ENCODE assay signal across 12 cellular contexts in the genomic region with DNA sequence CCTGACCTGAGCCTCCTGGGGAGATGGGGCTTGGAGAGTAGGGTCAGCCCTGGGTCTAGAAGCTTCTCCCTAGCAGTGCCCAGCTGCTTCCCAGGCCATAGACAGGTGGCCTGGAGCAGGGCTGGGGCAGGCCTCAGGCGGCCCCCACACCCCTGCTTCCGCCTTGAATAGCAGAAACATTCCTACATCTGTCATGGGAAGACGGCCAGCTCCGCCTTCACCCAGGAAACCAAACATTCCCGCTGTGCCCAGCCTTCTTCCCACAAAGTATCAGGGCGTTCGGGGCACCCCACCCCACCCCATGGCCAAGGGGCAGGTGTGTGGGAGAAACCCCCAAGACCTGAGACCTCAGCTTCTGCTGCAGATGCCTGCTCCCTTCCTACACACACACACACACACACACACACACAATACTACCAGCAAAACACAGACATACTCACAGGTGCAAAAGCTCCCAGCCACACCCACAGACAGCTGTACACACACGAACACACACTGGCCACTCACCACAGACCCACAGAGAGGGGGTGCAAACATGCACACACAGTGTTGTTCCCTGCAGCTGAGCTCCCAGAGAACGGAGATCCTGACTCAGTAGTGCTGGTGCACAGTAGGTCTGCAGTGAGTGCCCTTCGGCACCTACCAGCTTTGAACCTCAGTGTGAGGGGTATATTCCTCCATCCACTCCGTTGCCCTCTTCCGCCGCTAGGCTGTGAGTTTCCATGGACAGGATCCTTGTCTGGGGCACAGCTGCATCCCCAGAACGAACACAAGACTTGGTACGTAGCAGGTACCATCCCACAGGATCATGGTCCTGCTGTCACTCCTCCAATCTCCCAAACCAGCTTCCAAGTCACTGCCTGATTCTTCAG. TPM values are rescaled to one million over a fixed set of nuclear protein-coding genes. Genes with fewer than 3 reads are reported as not detected.
A peak's percentile ranks its signal among the peaks of the same experiment; 100 is the strongest.
DNase-seq lines count a peak whose midpoint lies in the region; ATAC-seq, FAIRE-seq and TF ChIP-seq lines count a peak whose summit lies in the region.
"Had no signal": no experiment of that assay in that cellular context is flagged by ENCODE, and none has a peak within 500 bp of the region (broad histone marks: within the 10 kb centered on the region; RNA-seq: fewer than 3 reads in every experiment).

No MANE protein-coding gene starts in this region.

- H3K4me1 ChIP-seq in kidney (ENCODE audit: control insufficient read depth in 1 of 2, insufficient read depth in 1 of 2, low read depth in 1 of 2, low read length in 2 of 2) (no peaks in the 10 kb centered on the region), testis (no peaks in the 10 kb centered on the region), BE2C (no peaks in the 10 kb centered on the region)

- peak overlapping the region; percentile 62 to 84 for H3K27ac Mint-ChIP-seq in T-cell
- no peak overlapping the region for H3K27ac Mint-ChIP-seq in activated naive CD4-positive, alpha-beta T cell treated with anti-CD3 and anti-CD28 coated beads for 36 hours
- H3K27ac Mint-ChIP-seq: activated B cell treated with CpG ODN at 0.5 μM for 24 hours had no signal

- H3K4me3 ChIP-seq in kidney (ENCODE audit: low read length in 2 of 2) (no peak overlapping the region), testis (no peak overlapping the region), BE2C (ENCODE audit: low read depth, low read length) (no peak overlapping the region)
- H3K4me3 ChIP-seq: thoracic aorta had no signal

- no peaks in the 10 kb centered on the region for H3K9me3 Mint-ChIP-seq in T-cell
- no peaks in the 10 kb centered on the region for H3K9me3 Mint-ChIP-seq in activated naive CD4-positive, alpha-beta T cell treated with anti-CD3 and anti-CD28 coated beads for 36 hours
- H3K9me3 Mint-ChIP-seq: activated B cell treated with CpG ODN at 0.5 μM for 24 hours had no signal

- H3K4me3 Mint-ChIP-seq in T-cell, result peak overlapping the region in 2 of 3 donors; percentile 43 to 48
- no peak overlapping the region for H3K4me3 Mint-ChIP-seq in activated naive CD4-positive, alpha-beta T cell treated with anti-CD3 and anti-CD28 coated beads for 36 hours
- H3K4me3 Mint-ChIP-seq: activated B cell treated with CpG ODN at 0.5 μM for 24 hours had no signal

- no peaks in the 10 kb centered on the region for H3K36me3 ChIP-seq in kidney (ENCODE audit: control insufficient read depth in 1 of 2, insufficient read depth in 2 of 2, low read length in 2 of 2)
- no peaks in the 10 kb centered on the region for H3K36me3 ChIP-seq in testis (ENCODE audit: low read depth, missing control alignments)
- no peaks in the 10 kb centered on the region for H3K36me3 ChIP-seq in BE2C
- H3K36me3 ChIP-seq: thoracic aorta had no signal

- TF ChIP-seq CTCF in kidney (IDR thresholded peaks at IDR 0.05; ENCODE audit: borderline replicate concordance, extremely low read depth, insufficient read depth), result no peak
- no peak for TF ChIP-seq CTCF in testis (IDR thresholded peaks at IDR 0.05)
- no peak for TF ChIP-seq CTCF in BE2C (IDR thresholded peaks at IDR 0.05; ENCODE audit: low read depth, low read length)

- TF ChIP-seq POLR2A in testis (IDR thresholded peaks at IDR 0.05), result no peak

- H3K27ac ChIP-seq in kidney (ENCODE audit: low read depth in 2 of 2, low read length in 2 of 2) (no peak overlapping the region), testis (no peak overlapping the region)
- H3K27ac ChIP-seq: thoracic aorta had no signal

- WGBS in testis, 2 donors, result 77 to 80% methylated on average over 8 to 15 of the region's 15 CpGs

- peak in 2 of 4 experiments; percentile 17 to 28 for ATAC-seq in T-cell (replicated peaks in 1 of 4)

- DNase-seq in AG08395 (ENCODE audit: low spot score), result peak; percentile 24
- DNase-seq in ELR (ENCODE audit: low read depth), result peak; percentile 53
- peak in 2 of 34 experiments; percentile 6 to 16 for DNase-seq in T-cell
- DNase-seq in kidney, result peak; percentile 54
- DNase-seq in NCI-H1105 (lab: John Stamatoyannopoulos, UW), result no peak
- DNase-seq in testis, result no peak
- no peak for DNase-seq in activated naive CD4-positive, alpha-beta T cell treated with anti-CD3 and anti-CD28 coated beads for 36 hours
- no peak for DNase-seq in BE2C
- DNase-seq: activated B cell treated with CpG ODN at 0.5 μM for 24 hours, amygdala, foreskin melanocyte had no signal

- H3K4me1 Mint-ChIP-seq in T-cell, result peaks cover 23 to 27% (median 24%) of the 10 kb centered on the region in 3 donors
- H3K4me1 Mint-ChIP-seq in activated naive CD4-positive, alpha-beta T cell treated with anti-CD3 and anti-CD28 coated beads for 36 hours (ENCODE audit: low read depth), result peaks cover 24% of the 10 kb centered on the region

- POLR2A ChIA-PET in T-cell (lab: Charles Lee), result no interaction called here

- no peak overlapping the region for H3K9ac ChIP-seq in kidney (ENCODE audit: low read length in 2 of 2)

- H3K27me3 Mint-ChIP-seq in T-cell, result peaks cover 4 to 6% of the 10 kb centered on the region in 2 donors
- H3K27me3 Mint-ChIP-seq in activated naive CD4-positive, alpha-beta T cell treated with anti-CD3 and anti-CD28 coated beads for 36 hours (ENCODE audit: low read depth), result no peaks in the 10 kb centered on the region

- H3K9me3 ChIP-seq in kidney (ENCODE audit: control insufficient read depth in 1 of 2, low read length in 2 of 2), result no peaks in the 10 kb centered on the region
- no peaks in the 10 kb centered on the region for H3K9me3 ChIP-seq in testis
- H3K9me3 ChIP-seq in BE2C, result no peaks in the 10 kb centered on the region
- H3K9me3 ChIP-seq: thoracic aorta had no signal

- intact Hi-C loops in kidney (cut with DNase I), result no loop called here
- intact Hi-C loops in testis (cut with DNase I; ENCODE audit: low total_unique reads), result no loop called here
- intact Hi-C loops in activated naive CD4-positive, alpha-beta T cell treated with anti-CD3 and anti-CD28 coated beads for 36 hours (cut with micrococcal nuclease), result no loop called here

- FAIRE-seq in kidney (lab: Jason Lieb, UNC), result no peak

- CTCF ChIA-PET in T-cell (lab: Charles Lee), result no interaction called here
- CTCF ChIA-PET in activated naive CD4-positive, alpha-beta T cell treated with anti-CD3 and anti-CD28 coated beads for 36 hours (lab: Charles Lee), result interaction anchor here (1.5 to 2.2 kb wide), 2 partner anchors 9 to 36 kb away, joined by 3 to 5 read pairs; no protein-coding TSS in a partner anchor

- H3K36me3 Mint-ChIP-seq in T-cell, result no peaks in the 10 kb centered on the region
- H3K36me3 Mint-ChIP-seq in activated naive CD4-positive, alpha-beta T cell treated with anti-CD3 and anti-CD28 coated beads for 36 hours (ENCODE audit: low read depth), result no peaks in the 10 kb centered on the region

- no peaks in the 10 kb centered on the region for H3K27me3 ChIP-seq in testis
- no peaks in the 10 kb centered on the region for H3K27me3 ChIP-seq in BE2C

RNA-seq across cellular contexts. Expression of a gene that starts 37.4 kb away (rescaled TPM):
- total RNA-seq in T-cell (10 to 100 TPM in 2 of 5 donors, 1 to 10 TPM in 3; 2.9 to 18.3 (median 4.6) TPM), kidney (14.2 TPM), testis (10 to 100 TPM in 1 of 2 donors, 1 to 10 TPM in 1; 9.8 to 13.3 TPM)
- polyA plus RNA-seq in kidney (ENCODE audit: insufficient read depth, low read depth, low replicate concordance) (10.4 TPM), testis (ENCODE audit: insufficient read depth, low read depth, low replicate concordance) (7.7 TPM)
- total RNA-seq in activated naive CD4-positive, alpha-beta T cell treated with anti-CD3 and anti-CD28 coated beads for 36 hours, result 1 to 10 TPM; 3.8 to 3.9 TPM
- polyA plus RNA-seq in BE2C (2012; ENCODE audit: insufficient read depth, insufficient read length, low read depth), result not detected
- total RNA-seq: activated B cell treated with CpG ODN at 0.5 μM for 24 hours had no signal

RNA-seq across cellular contexts. Expression of a gene that starts 54.9 kb away (rescaled TPM):
- 100 to 1,000 TPM in 3 of 5 donors, 10 to 100 TPM in 2; 67.4 to 160 (median 149) TPM for total RNA-seq in T-cell
- total RNA-seq in kidney, result 65.2 TPM
- polyA plus RNA-seq in kidney (ENCODE audit: insufficient read depth, low read depth, low replicate concordance), result 39.3 TPM
- 10 to 100 TPM; 51.3 to 62.8 TPM for total RNA-seq in testis
- 25.7 TPM for polyA plus RNA-seq in testis (ENCODE audit: insufficient read depth, low read depth, low replicate concordance)
- 10 to 100 TPM; 20.8 to 24.1 TPM for total RNA-seq in activated naive CD4-positive, alpha-beta T cell treated with anti-CD3 and anti-CD28 coated beads for 36 hours
- not detected for polyA plus RNA-seq in BE2C (2012; ENCODE audit: insufficient read depth, insufficient read length, low read depth)

Comparison
In these comparisons a context has a peak if more than half of its experiments do, and no peak if none do; other contexts are left out.
1. DNase-seq: peak in AG08395 (single experiment), ELR (single experiment) and kidney (single experiment); none in NCI-H1105 (single experiment), testis (single experiment), activated naive CD4-positive, alpha-beta T cell treated with anti-CD3 and anti-CD28 coated beads for 36 hours (single experiment) and BE2C (single experiment).